Comparison of ENCODE assay signal across 1 cellular context in genomic region chr3:131110087-131110486, GRCh38.
TF ChIP-seq lines count a peak whose summit lies in the region.

No MANE protein-coding gene starts in this region.

TF ChIP-seq in SK-N-SH treated with all-trans-retinoic acid at 6 μM for 48 hours, 23 proteins besides CTCF, POLR2A, EP300 and RAD21 (continued from another document):
- no peak for TF ChIP-seq CREB5 (CRISPR knock-in tag; IDR thresholded peaks at IDR 0.05; ENCODE audit: low read depth)
- TF ChIP-seq PATZ1 (CRISPR knock-in tag; IDR thresholded peaks at IDR 0.05; ENCODE audit: borderline replicate concordance) = no peak
- TF ChIP-seq ZNF8 (CRISPR knock-in tag; IDR thresholded peaks at IDR 0.05) = no peak
- TF ChIP-seq TOX (CRISPR knock-in tag; IDR thresholded peaks at IDR 0.05; ENCODE audit: borderline replicate concordance) = no peak
- no peak for TF ChIP-seq ZC3H10 (CRISPR knock-in tag; IDR thresholded peaks at IDR 0.05)
